Comparison of ENCODE assay signal across 2 cellular contexts in genomic region chr18:58785870-58786269, GRCh38.
TF ChIP-seq lines count a peak whose summit lies in the region.

No MANE protein-coding gene starts in this region.

TF ChIP-seq in SK-N-SH, 30 proteins besides CTCF, POLR2A, EP300 and RAD21 (continued from another document):
- no peak for TF ChIP-seq ZBTB33 (IDR thresholded peaks at IDR 0.05; ENCODE audit: borderline replicate concordance, low read depth)

TF ChIP-seq in SK-N-SH treated with all-trans-retinoic acid at 6 μM for 48 hours, 23 proteins besides CTCF, POLR2A, EP300 and RAD21 (continued from another document):
- TF ChIP-seq PATZ1 (CRISPR knock-in tag; IDR thresholded peaks at IDR 0.05; ENCODE audit: borderline replicate concordance) (no peak), CREB5 (CRISPR knock-in tag; IDR thresholded peaks at IDR 0.05; ENCODE audit: low read depth) (no peak), ISL1 (CRISPR knock-in tag; IDR thresholded peaks at IDR 0.05) (no peak), ZNF565 (CRISPR knock-in tag; conservative IDR thresholded peaks at IDR 0.05; ENCODE audit: low read depth) (no peak)
